15 cellular contexts compared by ENCODE assay signal in the genomic region with DNA sequence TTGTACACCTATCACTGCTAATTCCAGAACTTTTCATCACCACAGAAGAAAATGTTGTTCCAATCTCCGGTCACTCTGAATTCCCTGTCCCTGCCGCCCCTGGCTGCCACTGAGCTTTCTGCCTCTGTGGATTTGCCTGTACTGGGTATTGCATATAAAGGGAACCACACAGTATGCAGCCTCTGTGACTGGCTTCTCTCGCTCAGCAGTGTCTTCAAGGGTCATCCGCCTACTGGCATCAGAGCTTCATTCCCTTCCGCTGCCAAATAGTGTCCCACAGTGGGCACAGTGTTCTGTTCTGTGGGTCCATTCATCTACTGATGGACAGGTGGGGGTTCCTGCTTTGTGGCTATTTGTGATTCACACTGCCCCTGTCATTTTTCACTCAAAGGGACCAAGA.
"Had no signal": no experiment of that assay in that cellular context is flagged by ENCODE, and none has a peak within 500 bp of the region (broad histone marks: within the 10 kb centered on the region; RNA-seq: fewer than 3 reads in every experiment).

No MANE protein-coding gene starts in this region.

- DNase-seq: effector memory CD8-positive, alpha-beta T cell; gastrocnemius medialis; heart right ventricle; naive thymus-derived CD8-positive, alpha-beta T cell; stimulated activated CD4-positive, alpha-beta T cell treated with anti-CD3 and anti-CD28 coated beads, Interleukin-2, amount 100 ng/mL, for 48 hours; stimulated activated naive CD4-positive, alpha-beta T cell treated with Interleukin-2 at 50 U/mL for 16 hours; testis; upper lobe of right lung had no signal

- H3K27ac ChIP-seq: epithelial cell of prostate, esophagus muscularis mucosa, gastrocnemius medialis, heart right ventricle, neutrophil, right atrium auricular region, testis, tibial nerve, upper lobe of right lung, vagina had no signal

- ATAC-seq: effector memory CD8-positive, alpha-beta T cell; gastrocnemius medialis; heart right ventricle; mucosa of descending colon; naive thymus-derived CD8-positive, alpha-beta T cell; upper lobe of right lung had no signal
